Comparison of ENCODE assay signal across 22 cellular contexts in the genomic region with DNA sequence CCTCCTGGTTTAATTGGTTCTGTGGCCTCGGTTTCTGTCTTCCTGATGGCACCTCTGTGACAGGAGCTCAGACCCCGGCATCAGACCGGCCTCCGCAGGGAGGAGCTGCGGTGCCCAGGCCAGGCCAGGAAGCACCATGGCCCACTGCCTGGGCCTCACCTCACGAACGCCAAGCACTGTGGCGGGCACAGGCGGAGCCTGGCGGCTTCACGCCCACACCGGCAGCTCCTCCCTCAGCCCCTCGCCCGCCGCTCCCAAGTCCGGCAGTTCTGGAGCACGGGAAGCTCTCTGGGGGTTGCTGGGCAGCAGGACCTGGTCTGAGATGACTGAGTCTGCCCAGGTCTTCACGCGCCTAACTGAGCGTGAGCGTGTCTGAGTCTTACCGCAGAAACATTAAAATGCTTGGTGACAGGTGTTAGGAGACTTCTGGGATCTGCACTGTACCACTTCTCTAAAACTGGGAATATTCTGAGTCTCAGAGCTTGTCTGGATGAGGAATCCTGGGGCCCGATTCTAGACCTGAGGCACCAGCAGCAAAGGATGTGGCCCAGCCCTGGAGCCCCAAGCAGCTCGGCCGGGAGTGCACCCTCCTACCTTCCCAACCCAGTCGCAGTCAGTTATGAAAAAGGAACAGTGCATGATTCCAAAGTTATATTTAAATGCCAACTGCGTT. TPM values are rescaled to one million over a fixed set of nuclear protein-coding genes. Genes with fewer than 3 reads are reported as not detected.
DNase-seq lines count a peak whose midpoint lies in the region; ATAC-seq and TF ChIP-seq lines count a peak whose summit lies in the region.
"Had no signal": no experiment of that assay in that cellular context is flagged by ENCODE, and none has a peak within 500 bp of the region (broad histone marks: within the 10 kb centered on the region; RNA-seq: fewer than 3 reads in every experiment).

No MANE protein-coding gene starts in this region.

- H3K4me3 Mint-ChIP-seq in activated T-helper 2 cell treated with anti-CD3 and anti-CD28 coated beads, Interferon-gamma antibody, Interleukin-2, Interleukin-4, amounts not matched to agents 10 μg/mL and 5 μg/mL and 100 μg/mL, durations not matched to agents 14 hours and 24 hours and 36 hours (ENCODE audit: low read depth): no peak overlapping the region
- H3K4me3 Mint-ChIP-seq: activated B cell treated with CpG ODN at 0.5 μM for 24 hours; activated CD4-positive, alpha-beta memory T cell treated with anti-CD3 and anti-CD28 coated beads for 36 hours; T-helper 17 cell had no signal

- H3K4me1 Mint-ChIP-seq in activated T-helper 2 cell treated with anti-CD3 and anti-CD28 coated beads, Interferon-gamma antibody, Interleukin-2, Interleukin-4, amounts not matched to agents 10 μg/mL and 5 μg/mL and 100 μg/mL, durations not matched to agents 14 hours and 24 hours and 36 hours (ENCODE audit: low read depth): peaks cover 4% of the 10 kb centered on the region

- 59% methylated on average over 11 of the region's 27 CpGs for WGBS in suprapubic skin

- no peaks in the 10 kb centered on the region for H3K27me3 ChIP-seq in suprapubic skin
- H3K27me3 ChIP-seq: gastroesophageal sphincter, SJSA1, upper lobe of left lung had no signal

- no peak overlapping the region for H3K4me3 ChIP-seq in suprapubic skin
- H3K4me3 ChIP-seq: A549; BLaER1 treated with 17β-estradiol and CSF1 and Interleukin-3, amounts not matched to agents 10 nM and 100 nM; esophagus muscularis mucosa; gastroesophageal sphincter; PC-9; SJSA1; upper lobe of left lung had no signal

- H3K27ac ChIP-seq in suprapubic skin: peak overlapping the region; percentile 79
- H3K27ac ChIP-seq: A549, PC-9, SJSA1, upper lobe of left lung had no signal

- peaks cover 2% of the 10 kb centered on the region for H3K27me3 Mint-ChIP-seq in activated T-helper 2 cell treated with anti-CD3 and anti-CD28 coated beads, Interferon-gamma antibody, Interleukin-2, Interleukin-4, amounts not matched to agents 10 μg/mL and 5 μg/mL and 100 μg/mL, durations not matched to agents 14 hours and 24 hours and 36 hours (ENCODE audit: low read depth)
- H3K27me3 Mint-ChIP-seq: activated B cell treated with CpG ODN at 0.5 μM for 24 hours, T-helper 17 cell had no signal

- peaks cover 25% of the 10 kb centered on the region for H3K36me3 Mint-ChIP-seq in activated T-helper 2 cell treated with anti-CD3 and anti-CD28 coated beads, Interferon-gamma antibody, Interleukin-2, Interleukin-4, amounts not matched to agents 10 μg/mL and 5 μg/mL and 100 μg/mL, durations not matched to agents 14 hours and 24 hours and 36 hours (ENCODE audit: low read depth)

- H3K9me3 ChIP-seq in suprapubic skin: no peaks in the 10 kb centered on the region
- H3K9me3 ChIP-seq: A549, gastroesophageal sphincter, SJSA1, upper lobe of left lung had no signal

- peaks cover 4% of the 10 kb centered on the region for H3K9me3 Mint-ChIP-seq in activated T-helper 2 cell treated with anti-CD3 and anti-CD28 coated beads, Interferon-gamma antibody, Interleukin-2, Interleukin-4, amounts not matched to agents 10 μg/mL and 5 μg/mL and 100 μg/mL, durations not matched to agents 14 hours and 24 hours and 36 hours
- H3K9me3 Mint-ChIP-seq: activated B cell treated with CpG ODN at 0.5 μM for 24 hours had no signal

- no peak for TF ChIP-seq POLR2A in suprapubic skin (IDR thresholded peaks at IDR 0.05)

- TF ChIP-seq EP300 in suprapubic skin (IDR thresholded peaks at IDR 0.05): no peak

- no peaks in the 10 kb centered on the region for H3K36me3 ChIP-seq in suprapubic skin
- H3K36me3 ChIP-seq: SJSA1, upper lobe of left lung had no signal

- DNase-seq in NCI-H345 (lab: John Stamatoyannopoulos, UW): peak; percentile 23
- no peak for DNase-seq in NCI-H345 treated with DMSO at 0.1 percent for 48 hours (lab: John Stamatoyannopoulos, UW; ENCODE audit: unreplicated experiment)
- peak; percentile 13 for DNase-seq in NCI-H774 (lab: John Stamatoyannopoulos, UW)
- DNase-seq in left kidney (ENCODE audit: low read depth, low spot score): peak; percentile 28
- DNase-seq in suprapubic skin (ENCODE audit: low spot score in 2 of 2): no peak
- no peak for DNase-seq in activated T-cell treated with anti-CD3 and anti-CD28 coated beads, Interleukin-2, amount 50 U/mL, for 1 hour
- DNase-seq in activated T-helper 2 cell treated with anti-CD3 and anti-CD28 coated beads, Interferon-gamma antibody, Interleukin-2, Interleukin-4, amounts not matched to agents 10 μg/mL and 5 μg/mL and 100 μg/mL, durations not matched to agents 14 hours and 24 hours and 36 hours (ENCODE audit: low spot score): no peak
- DNase-seq: activated B cell treated with CpG ODN at 0.5 μM for 24 hours; activated CD4-positive, alpha-beta memory T cell treated with anti-CD3 and anti-CD28 coated beads for 36 hours; activated naive CD4-positive, alpha-beta T cell treated with Interleukin-2 at 50 U/mL for 16 hours; effector memory CD4-positive, alpha-beta T cell; stimulated activated CD4-positive, alpha-beta T cell treated with anti-CD3 and anti-CD28 coated beads, Interleukin-12 subunit alpha, Interleukin-12 subunit beta, amount 100 ng/mL, for 4 hours; T-helper 17 cell had no signal

- H3K4me1 ChIP-seq in suprapubic skin: peaks cover 49% of the 10 kb centered on the region
- H3K4me1 ChIP-seq: A549, SJSA1, upper lobe of left lung had no signal

- TF ChIP-seq CTCF in suprapubic skin (IDR thresholded peaks at IDR 0.05): no peak

- intact Hi-C loops in activated T-helper 2 cell treated with anti-CD3 and anti-CD28 coated beads, Interferon-gamma antibody, Interleukin-2, Interleukin-4, amounts not matched to agents 10 μg/mL and 5 μg/mL and 100 μg/mL, durations not matched to agents 14 hours and 24 hours and 36 hours (cut with micrococcal nuclease): no loop called here

- no peak for ATAC-seq in GM21367 (IDR thresholded peaks at IDR 0.05; ENCODE audit: unreplicated experiment)
- ATAC-seq: A549, T-helper 17 cell had no signal

- no peak overlapping the region for H3K27ac Mint-ChIP-seq in activated T-helper 2 cell treated with anti-CD3 and anti-CD28 coated beads, Interferon-gamma antibody, Interleukin-2, Interleukin-4, amounts not matched to agents 10 μg/mL and 5 μg/mL and 100 μg/mL, durations not matched to agents 14 hours and 24 hours and 36 hours
- H3K27ac Mint-ChIP-seq: activated B cell treated with CpG ODN at 0.5 μM for 24 hours; activated CD4-positive, alpha-beta memory T cell treated with anti-CD3 and anti-CD28 coated beads for 36 hours; T-helper 17 cell had no signal

RNA-seq across cellular contexts. Expression of gene RTP5, which starts 21.9 kb away (rescaled TPM):
- not detected for total RNA-seq in suprapubic skin
- total RNA-seq in activated T-helper 2 cell treated with anti-CD3 and anti-CD28 coated beads, Interferon-gamma antibody, Interleukin-2, Interleukin-4, amounts not matched to agents 10 μg/mL and 5 μg/mL and 100 μg/mL, durations not matched to agents 14 hours and 24 hours and 36 hours: 0.09 and 0.30 TPM in 2 replicates
- total RNA-seq: activated B cell treated with CpG ODN at 0.5 μM for 24 hours, aorta, gastroesophageal sphincter, PC-9, SJSA1 had no signal

RNA-seq across cellular contexts. Expression of gene PDCD1, which starts 32.8 kb away (rescaled TPM):
- not detected for total RNA-seq in suprapubic skin
- 42.0 and 44.7 TPM in 2 replicates for total RNA-seq in activated T-helper 2 cell treated with anti-CD3 and anti-CD28 coated beads, Interferon-gamma antibody, Interleukin-2, Interleukin-4, amounts not matched to agents 10 μg/mL and 5 μg/mL and 100 μg/mL, durations not matched to agents 14 hours and 24 hours and 36 hours
- total RNA-seq: PC-9, SJSA1 had no signal

Comparison
In these comparisons a context has a peak if more than half of its experiments do, and no peak if none do; other contexts are left out.
1. DNase-seq: peak in NCI-H345 (single experiment), NCI-H774 (single experiment) and left kidney (single experiment); none in NCI-H345 treated with DMSO at 0.1 percent for 48 hours (single experiment), suprapubic skin (0 of 2), activated T-cell treated with anti-CD3 and anti-CD28 coated beads, Interleukin-2, amount 50 U/mL, for 1 hour (single experiment) and activated T-helper 2 cell treated with anti-CD3 and anti-CD28 coated beads, Interferon-gamma antibody, Interleukin-2, Interleukin-4, amounts not matched to agents 10 μg/mL and 5 μg/mL and 100 μg/mL, durations not matched to agents 14 hours and 24 hours and 36 hours (single experiment).
2. RNA of gene PDCD1, which starts 32.8 kb away (total RNA-seq): 42.0 to 44.7 TPM in activated T-helper 2 cell treated with anti-CD3 and anti-CD28 coated beads, Interferon-gamma antibody, Interleukin-2, Interleukin-4, amounts not matched to agents 10 μg/mL and 5 μg/mL and 100 μg/mL, durations not matched to agents 14 hours and 24 hours and 36 hours; not detected in suprapubic skin; every median in the first group is over 10 times any median in the second.